15 cellular contexts compared by ENCODE assay signal in the genomic region with DNA sequence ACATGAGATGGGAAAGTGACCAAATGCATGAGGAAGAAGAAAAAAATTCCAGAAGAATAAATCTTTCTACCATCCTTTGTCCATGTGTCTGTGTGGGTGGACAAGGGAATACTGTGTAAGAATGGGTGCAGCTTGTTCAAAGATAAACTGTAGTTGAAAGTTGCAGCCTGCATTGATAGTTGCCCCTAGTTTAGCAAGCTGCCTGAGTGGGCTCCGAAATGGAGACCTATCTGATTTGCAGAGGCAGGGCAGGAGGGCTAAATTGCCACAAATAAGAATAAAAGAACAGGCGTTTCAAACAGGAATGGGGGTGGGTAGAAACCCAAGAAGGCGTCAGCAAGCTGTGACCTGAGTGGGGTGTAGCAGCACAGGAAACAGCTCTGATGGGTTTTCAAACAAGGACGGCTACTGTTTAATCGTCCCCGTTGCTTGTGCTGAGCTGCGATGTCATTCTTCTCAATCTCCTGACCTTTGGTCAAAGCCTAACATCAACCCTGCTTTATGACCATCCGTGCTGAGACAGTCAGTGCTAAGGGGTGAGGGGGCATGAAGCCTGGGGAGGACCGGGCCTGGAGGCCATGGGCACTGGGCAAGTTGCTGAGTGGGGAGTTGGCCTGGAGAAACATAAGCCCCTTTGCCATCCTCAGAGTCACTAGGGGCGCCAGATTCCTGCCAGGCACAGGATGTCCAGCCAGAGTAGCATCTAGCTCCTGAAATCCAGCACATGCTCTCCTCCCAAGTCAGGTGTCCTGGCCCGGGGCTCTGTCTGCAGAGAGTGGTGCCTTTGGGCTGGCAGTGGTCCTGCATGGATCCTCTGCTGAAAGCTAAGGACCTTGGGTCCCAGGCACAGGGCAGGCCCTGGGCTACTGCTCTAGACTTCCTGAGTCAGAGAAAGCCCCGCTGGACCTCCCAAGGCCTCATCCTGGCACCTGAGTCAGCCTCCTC. TPM values are rescaled to one million over a fixed set of nuclear protein-coding genes. Genes with fewer than 3 reads are reported as not detected.
DNase-seq lines count a peak whose midpoint lies in the region; ATAC-seq, FAIRE-seq and TF ChIP-seq lines count a peak whose summit lies in the region.
"Had no signal": no experiment of that assay in that cellular context is flagged by ENCODE, and none has a peak within 500 bp of the region (broad histone marks: within the 10 kb centered on the region; RNA-seq: fewer than 3 reads in every experiment).

No MANE protein-coding gene starts in this region.

- DNase-seq in A549 (ENCODE audit: low read depth in 1 of 2, low spot score in 1 of 2) (no peak), GM23338 (ENCODE audit: low spot score) (peak; percentile 54), medulla oblongata (ENCODE audit: extremely low spot score) (peak; percentile 20), HK-2 (ENCODE audit: unreplicated experiment) (no peak)
- DNase-seq in stimulated activated CD4-positive, alpha-beta T cell treated with anti-CD3 and anti-CD28 coated beads, Interleukin-15, amount 100 ng/mL, for 24 hours = no peak
- DNase-seq: activated naive CD8-positive, alpha-beta T cell treated with anti-CD3 and anti-CD28 coated beads for 36 hours; NCI-H146; pancreas; stimulated activated naive CD8-positive, alpha-beta T cell treated with anti-CD3 and anti-CD28 coated beads, Interleukin-15, Interleukin-2, amounts not matched to agents 100 U/mL and 50 U/mL, for 24 hours had no signal

- peak overlapping the region; percentile 90 for H2AFZ ChIP-seq in GM23338

- H3K4me3 Mint-ChIP-seq in GM23338 (no peak overlapping the region; the same call in 2 of the 3 replicates), brain (peak overlapping the region in 1 of 5 experiments; percentile 24)
- H3K4me3 Mint-ChIP-seq: activated naive CD8-positive, alpha-beta T cell treated with anti-CD3 and anti-CD28 coated beads for 36 hours; B cell; dendritic cell treated with granulocyte-macrophage colony-stimulating factor and Interleukin-4, amounts not matched to agents 40 ng/mL and 50 ng/mL, for 4 days had no signal

- H3K4me1 ChIP-seq in A549 (peaks cover 28% of the 10 kb centered on the region), GM23338 (ENCODE audit: insufficient read depth) (peaks cover 45% of the 10 kb centered on the region)

- no peaks in the 10 kb centered on the region for H3K9me2 ChIP-seq in GM23338 (ENCODE audit: insufficient read depth)

- no peaks in the 10 kb centered on the region for H4K20me1 ChIP-seq in GM23338 (replicated peaks; ENCODE audit: insufficient read depth)

- ATAC-seq in A549 = peak; percentile 49 to 73; a peak in 5 of 6 replicates
- peak; percentile 7; the same call in 2 of the 3 replicates for ATAC-seq in GM23338
- no peak for ATAC-seq in GM19328 (IDR thresholded peaks at IDR 0.05; ENCODE audit: unreplicated experiment)
- ATAC-seq in GM18861 (IDR thresholded peaks at IDR 0.05; ENCODE audit: unreplicated experiment) = no peak
- ATAC-seq: stimulated activated naive CD8-positive, alpha-beta T cell treated with anti-CD3 and anti-CD28 coated beads, Interleukin-15, Interleukin-2, amounts not matched to agents 100 U/mL and 50 U/mL, for 24 hours had no signal

- H3K4me3 ChIP-seq in A549 = no peak overlapping the region
- no peak overlapping the region for H3K4me3 ChIP-seq in GM23338
- H3K4me3 ChIP-seq: pancreas had no signal

- peaks cover 10% of the 10 kb centered on the region for H3K27me3 ChIP-seq in GM23338 (ENCODE audit: insufficient read depth)
- H3K27me3 ChIP-seq: pancreas had no signal

- H3K4me1 Mint-ChIP-seq in GM23338 (peaks cover 39% of the 10 kb centered on the region), brain (peaks cover 45% of the 10 kb centered on the region)

- no peak for FAIRE-seq in A549 (lab: Jason Lieb, UNC)
- FAIRE-seq: frontal cortex, pancreas had no signal

- WGBS in A549 (ENCODE audit: missing lambda C conversion rate) = 72% methylated on average over 11 of the region's 12 CpGs

- TF ChIP-seq CTCF in A549 (IDR thresholded peaks at IDR 0.05) (no peak), GM23338 (conservative IDR thresholded peaks at IDR 0.05; ENCODE audit: low read depth in 2 of 2) (peak; percentile 46 to 56), brain (conservative IDR thresholded peaks at IDR 0.05) (no peak)

- H3K36me3 Mint-ChIP-seq in GM23338 (ENCODE audit: low read depth) (no peaks in the 10 kb centered on the region), brain (no peaks in the 10 kb centered on the region)
- H3K36me3 Mint-ChIP-seq: activated naive CD8-positive, alpha-beta T cell treated with anti-CD3 and anti-CD28 coated beads for 36 hours had no signal

- H3K36me3 ChIP-seq in GM23338 (ENCODE audit: insufficient read depth) = no peaks in the 10 kb centered on the region
- H3K36me3 ChIP-seq: pancreas had no signal

- CTCF ChIA-PET in A549 (lab: Yijun Ruan, JAX) = interaction anchor here (1.2 to 3.3 kb wide), 7 partner anchors 11 to 152 kb away, joined by 3 to 14 read pairs (median 5); a partner anchor contains a TSS

- H3K79me2 ChIP-seq in GM23338 (replicated peaks; ENCODE audit: insufficient read depth) = no peaks in the 10 kb centered on the region

- H3K27ac ChIP-seq in A549 (peak overlapping the region; percentile 4 to 38; a peak in 3 of 6 replicates), GM23338 (ENCODE audit: low read depth) (no peak overlapping the region)

- no peaks in the 10 kb centered on the region for H3K9me3 Mint-ChIP-seq in GM23338
- H3K9me3 Mint-ChIP-seq in brain = peaks cover 0 to 4% (median 0%) of the 10 kb centered on the region in 5 experiments
- H3K9me3 Mint-ChIP-seq: activated naive CD8-positive, alpha-beta T cell treated with anti-CD3 and anti-CD28 coated beads for 36 hours; dendritic cell treated with granulocyte-macrophage colony-stimulating factor and Interleukin-4, amounts not matched to agents 40 ng/mL and 50 ng/mL, for 4 days had no signal

- peaks cover 20% of the 10 kb centered on the region for H3K27me3 Mint-ChIP-seq in GM23338 (ENCODE audit: insufficient read depth, low read depth, poor library complexity)
- peaks cover 6% of the 10 kb centered on the region for H3K27me3 Mint-ChIP-seq in brain

- no peak for TF ChIP-seq EP300 in A549 (IDR thresholded peaks at IDR 0.05)

- H3K9me3 ChIP-seq in A549 = no peaks in the 10 kb centered on the region
- H3K9me3 ChIP-seq: pancreas had no signal

- H3K27ac Mint-ChIP-seq in GM23338 (no peak overlapping the region), brain (peak overlapping the region in 4 of 5 experiments; percentile 28 to 86 (median 75))
- H3K27ac Mint-ChIP-seq: activated naive CD8-positive, alpha-beta T cell treated with anti-CD3 and anti-CD28 coated beads for 36 hours; B cell; dendritic cell treated with granulocyte-macrophage colony-stimulating factor and Interleukin-4, amounts not matched to agents 40 ng/mL and 50 ng/mL, for 4 days had no signal

- H3F3A ChIP-seq in GM23338 (replicated peaks; ENCODE audit: low read depth) = 0 out of 2 replicates have a peak, but pooled peaks cover 11% of the 10 kb centered on the region

- TF ChIP-seq POLR2A in A549 (IDR thresholded peaks at IDR 0.05; ENCODE audit: low read length) = no peak

- no peak; a peak in 1 of 5 replicates for TF ChIP-seq RAD21 in A549 (conservative IDR thresholded peaks at IDR 0.05 in 1 of 2, IDR thresholded peaks at IDR 0.05 in 1 of 2)

- POLR2A ChIA-PET in A549 (lab: Yijun Ruan, JAX) = interaction anchor here (0.6 to 1.0 kb wide), 3 partner anchors 19 to 919 kb away, joined by 3 to 5 read pairs (median 4); a partner anchor contains a TSS

- no peak overlapping the region; the same call in 2 of the 3 replicates for H3K4me2 ChIP-seq in A549
- 0 out of 2 replicates have a peak overlapping the region, but pooled peaks have one; percentile 26 for H3K4me2 ChIP-seq in GM23338

TF ChIP-seq in A549, 52 proteins besides CTCF, POLR2A, EP300 and RAD21 (continues in another document):
- no peak for TF ChIP-seq HDAC2 (IDR thresholded peaks at IDR 0.05)
- TF ChIP-seq ZSCAN20 (CRISPR knock-in tag; IDR thresholded peaks at IDR 0.05) = no peak
- no peak for TF ChIP-seq HEYL (CRISPR knock-in tag; IDR thresholded peaks at IDR 0.05)
- TF ChIP-seq MYC (IDR thresholded peaks at IDR 0.05; ENCODE audit: borderline replicate concordance, low read length) = no peak
- TF ChIP-seq, protein P1, sequence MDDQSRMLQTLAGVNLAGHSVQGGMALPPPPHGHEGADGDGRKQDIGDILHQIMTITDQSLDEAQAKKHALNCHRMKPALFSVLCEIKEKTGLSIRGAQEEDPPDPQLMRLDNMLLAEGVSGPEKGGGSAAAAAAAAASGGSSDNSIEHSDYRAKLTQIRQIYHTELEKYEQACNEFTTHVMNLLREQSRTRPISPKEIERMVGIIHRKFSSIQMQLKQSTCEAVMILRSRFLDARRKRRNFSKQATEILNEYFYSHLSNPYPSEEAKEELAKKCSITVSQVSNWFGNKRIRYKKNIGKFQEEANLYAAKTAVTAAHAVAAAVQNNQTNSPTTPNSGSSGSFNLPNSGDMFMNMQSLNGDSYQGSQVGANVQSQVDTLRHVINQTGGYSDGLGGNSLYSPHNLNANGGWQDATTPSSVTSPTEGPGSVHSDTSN (IDR thresholded peaks at IDR 0.05) = no peak

TF ChIP-seq in GM23338, 12 proteins besides CTCF, POLR2A, EP300 and RAD21 (continues in another document):
- no peak for TF ChIP-seq EZH2phosphoT487 (IDR thresholded peaks at IDR 0.05; ENCODE audit: unreplicated experiment)

RNA-seq across cellular contexts. Expression of a gene that starts 19.2 kb away (rescaled TPM):
- 5.7 and 8.8 TPM in 2 replicates for polyA plus RNA-seq in A549 (2011; rRNA removed)
- polyA plus RNA-seq in A549 (2012; cell fraction: cytosol; rRNA removed) = 9.8 and 14.9 TPM in 2 replicates
- polyA plus RNA-seq in A549 (2012; cell fraction: nucleus; rRNA removed) = 23.5 and 28.0 TPM in 2 replicates
- 14.7 to 16.7 TPM (median 15.1 TPM) in 3 replicates for polyA plus RNA-seq in A549 (2017; fragmentation: RNase III; extraction: RNeasy Plus Mini Kit Qiagen cat#74134 plus additional on column Dnase treatment)
- polyA minus RNA-seq in A549 (2011; rRNA and poly(A)+ RNA removed) = 17.5 and 20.4 TPM in 2 replicates
- total RNA-seq in GM23338 (2014; rRNA removed; shearing (Covaris generic)) = 48.5 and 54.1 TPM in 2 replicates
- 13.4 and 13.9 TPM in 2 replicates for polyA plus RNA-seq in GM23338 (2016; fragmentation: Nextera tagmentation; extraction: Ambion mirVana)
- 15.4 TPM for polyA plus RNA-seq in brain (ENCODE audit: insufficient read depth, low read depth, low replicate concordance)

Comparison
In these comparisons a context has a peak if more than half of its experiments do, and no peak if none do; other contexts are left out.
1. ATAC-seq: peak in A549 (2 of 2) and GM23338 (single experiment); none in GM19328 (single experiment) and GM18861 (single experiment).
2. DNase-seq: peak in GM23338 (single experiment) and medulla oblongata (single experiment); none in A549 (0 of 2), stimulated activated CD4-positive, alpha-beta T cell treated with anti-CD3 and anti-CD28 coated beads, Interleukin-15, amount 100 ng/mL, for 24 hours (single experiment) and HK-2 (single experiment).
3. CTCF ChIP-seq: peak in GM23338 (2 of 2); none in A549 (single experiment) and brain (0 of 2).